ENCODE assay signal across 17 cellular contexts in the genomic region with DNA sequence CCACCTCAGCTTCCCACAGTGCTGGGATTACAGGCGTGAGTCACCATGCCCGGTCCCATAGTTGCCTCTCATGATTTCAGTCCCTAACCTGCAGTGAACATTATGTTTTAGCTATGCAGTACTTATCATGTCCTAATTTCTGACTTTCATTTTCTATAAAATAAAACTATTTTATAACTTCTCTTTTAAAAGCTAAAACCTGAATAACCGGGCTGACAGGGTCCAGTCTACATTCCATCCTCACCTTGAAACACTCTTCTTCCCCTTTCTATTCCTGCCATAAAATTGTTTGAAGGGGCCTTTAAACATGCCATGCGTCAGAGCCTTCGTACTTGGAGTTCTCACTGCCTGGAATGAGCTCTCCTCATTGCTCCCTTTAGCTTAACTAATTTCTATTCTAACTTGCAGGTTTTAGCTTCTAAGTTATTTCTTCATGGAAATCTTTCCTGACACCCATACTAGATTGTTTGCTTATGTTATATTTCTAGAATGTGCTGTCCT.
DNase-seq lines count a peak whose midpoint lies in the region; ATAC-seq and TF ChIP-seq lines count a peak whose summit lies in the region.
"Had no signal": no experiment of that assay in that cellular context is flagged by ENCODE, and none has a peak within 500 bp of the region (broad histone marks: within the 10 kb centered on the region; RNA-seq: fewer than 3 reads in every experiment).

No MANE protein-coding gene starts in this region.

- H4K91ac ChIP-seq in H9 (ENCODE audit: insufficient read length, low read depth, low read length): no peak overlapping the region

- in situ Hi-C loops in transverse colon (cut with MboI; ENCODE audit: low pct_ligation_motif_present in 1 of 4, low pct_unique_long_range_greater_than_20kb in 1 of 4, low sequenced_read_pairs in 3 of 4): no loop called here

- no peak overlapping the region for H3K18ac ChIP-seq in H9 (ENCODE audit: insufficient read length, low read depth, low read length)

- H3K27ac ChIP-seq in H9 (ENCODE audit: insufficient read length, low read depth, low read length) (no peak overlapping the region), hepatocyte (peak overlapping the region; percentile 62), transverse colon (peak overlapping the region in 3 of 4 donors; percentile 36 to 74 (median 71))
- H3K27ac ChIP-seq: BLaER1 had no signal

- H3K9me3 ChIP-seq in H9 (ENCODE audit: control insufficient read depth, low read depth, low read length) (no peaks in the 10 kb centered on the region), hepatocyte (ENCODE audit: low read depth) (no peaks in the 10 kb centered on the region), mucosa of descending colon (no peaks in the 10 kb centered on the region), transverse colon (no peaks in the 10 kb centered on the region)
- H3K9me3 ChIP-seq: BLaER1 had no signal

- H3K36me3 ChIP-seq in hepatocyte (replicated peaks; ENCODE audit: insufficient read depth, low read depth): no peaks in the 10 kb centered on the region
- H3K36me3 ChIP-seq in mucosa of descending colon (ENCODE audit: low read depth): no peaks in the 10 kb centered on the region
- H3K36me3 ChIP-seq in transverse colon: no peaks in the 10 kb centered on the region
- H3K36me3 ChIP-seq: BLaER1 had no signal

- H2BK20ac ChIP-seq in H9 (ENCODE audit: low read depth, low read length, poor library complexity, severe bottlenecking): no peak overlapping the region

- H4K20me1 ChIP-seq in H9 (ENCODE audit: control insufficient read depth, insufficient read depth, insufficient read length) (no peaks in the 10 kb centered on the region), hepatocyte (ENCODE audit: insufficient read depth, poor library complexity, severe bottlenecking) (no peaks in the 10 kb centered on the region)
- H4K20me1 ChIP-seq: BLaER1 had no signal

- no peak overlapping the region for H3K14ac ChIP-seq in H9 (ENCODE audit: insufficient read depth, low read length)

- no peaks in the 10 kb centered on the region for H3K9me2 ChIP-seq in hepatocyte (replicated peaks; ENCODE audit: insufficient read depth)

- 0 out of 7 replicates have a peak overlapping the region, but pooled peaks of 1 of the 3 experiments have one; percentile 50 for H3K27ac Mint-ChIP-seq in H9
- H3K27ac Mint-ChIP-seq: CD4-positive, alpha-beta memory T cell; GM23338; HFFc6 had no signal

- no peak for TF ChIP-seq POLR2A in transverse colon (IDR thresholded peaks at IDR 0.05)

- H2BK12ac ChIP-seq in H9 (ENCODE audit: insufficient read length, low read depth, low read length): no peak overlapping the region

- H3K4me3 Mint-ChIP-seq in H9: no peak overlapping the region
- H3K4me3 Mint-ChIP-seq: CD14-positive monocyte, GM23338, HFFc6 had no signal

- H3K36me3 Mint-ChIP-seq in H9 (ENCODE audit: insufficient read depth in 1 of 3, low read depth in 3 of 3): no peaks in the 10 kb centered on the region
- H3K36me3 Mint-ChIP-seq: CD14-positive monocyte; CD4-positive, alpha-beta memory T cell had no signal

- intact Hi-C loops in mucosa of descending colon (cut with DNase I, micrococcal nuclease) (no loop called here), transverse colon (cut with DNase I; ENCODE audit: low total_unique reads) (no loop called here)

- no peak overlapping the region for H4K5ac ChIP-seq in H9 (ENCODE audit: insufficient read length, low read depth, low read length)

- H3K27me3 ChIP-seq in H9 (ENCODE audit: insufficient read depth, low read length): no peaks in the 10 kb centered on the region
- no peaks in the 10 kb centered on the region for H3K27me3 ChIP-seq in hepatocyte
- no peaks in the 10 kb centered on the region for H3K27me3 ChIP-seq in transverse colon
- H3K27me3 ChIP-seq: BLaER1 had no signal

- no peak overlapping the region for H3K23ac ChIP-seq in H9 (ENCODE audit: insufficient read length, low read depth, low read length)

- no peaks in the 10 kb centered on the region for H3K27me3 Mint-ChIP-seq in H9 (ENCODE audit: low read depth)

- TF ChIP-seq EP300 in transverse colon (IDR thresholded peaks at IDR 0.05; ENCODE audit: low read depth): no peak

- peak; percentile 59 for ATAC-seq in mucosa of descending colon
- ATAC-seq: GM23338, HCT116 had no signal

- H3K79me2 ChIP-seq in H9 (ENCODE audit: insufficient read depth, low read length): no peaks in the 10 kb centered on the region
- H3K79me2 ChIP-seq in hepatocyte: no peaks in the 10 kb centered on the region

- DNase-seq in H9 (no peak), hepatocyte (ENCODE audit: low spot score) (peak; percentile 39), mucosa of descending colon (peak in 1 of 3 donors; percentile 35), transverse colon (peak; percentile 17), OCI-M2 (lab: John Stamatoyannopoulos, UW; ENCODE audit: unreplicated experiment) (no peak), RPMI8226 (no peak), ecto neural progenitor cell (ENCODE audit: low spot score) (no peak)
- DNase-seq: 8988T; CD4-positive, alpha-beta memory T cell; DMS153; DMS79; GDM1; HFFc6 had no signal

- H3K9me3 Mint-ChIP-seq in H9: no peaks in the 10 kb centered on the region
- H3K9me3 Mint-ChIP-seq: GM23338, HFFc6 had no signal

- H2AFZ ChIP-seq in H9 (ENCODE audit: low read length): no peak overlapping the region
- no peak overlapping the region for H2AFZ ChIP-seq in hepatocyte
- H2AFZ ChIP-seq: GM23338 had no signal

- no peak overlapping the region for H3K9ac ChIP-seq in H9 (ENCODE audit: extremely low read depth, insufficient read length, low read length)
- H3K9ac ChIP-seq: BLaER1 had no signal

- no peak overlapping the region for H2BK15ac ChIP-seq in H9 (ENCODE audit: low read depth, low read length)

- H3K56ac ChIP-seq in H9 (ENCODE audit: insufficient read length, low read depth, low read length): no peak overlapping the region

- H3K4me1 ChIP-seq in H9 (ENCODE audit: insufficient read depth, low read length) (no peaks in the 10 kb centered on the region), hepatocyte (ENCODE audit: insufficient read depth) (peaks cover 4% of the 10 kb centered on the region), mucosa of descending colon (ENCODE audit: low read depth) (peaks cover 13% of the 10 kb centered on the region), transverse colon (peaks cover 0 to 24% (median 6%) of the 10 kb centered on the region in 4 donors)
- H3K4me1 ChIP-seq: BLaER1 had no signal

- WGBS in H9 (ENCODE audit: extremely low coverage, insufficient read length, low lambda C conversion rate): no CpG with 5 or more reads among the region's 5 CpGs
- WGBS in hepatocyte (ENCODE audit: low lambda C conversion rate, missing lambda C conversion rate): 82% methylated on average over 5 of the region's 5 CpGs
- WGBS in transverse colon (ENCODE audit: low coverage in 1 of 2), 2 donors: 67 to 74% methylated on average over 3 to 5 of the region's 5 CpGs

- H3K4me2 ChIP-seq in H9 (ENCODE audit: insufficient read depth, insufficient read length, low read length) (no peak overlapping the region), hepatocyte (no peak overlapping the region)
- H3K4me2 ChIP-seq: BLaER1, GM23338 had no signal

- no peak for TF ChIP-seq CTCF in H9 (conservative IDR thresholded peaks at IDR 0.05)
- no peak for TF ChIP-seq CTCF in hepatocyte (IDR thresholded peaks at IDR 0.05; ENCODE audit: poor library complexity)
- TF ChIP-seq CTCF in mucosa of descending colon (IDR thresholded peaks at IDR 0.05): no peak
- TF ChIP-seq CTCF in transverse colon (IDR thresholded peaks at IDR 0.05): no peak

- H2AK5ac ChIP-seq in H9 (ENCODE audit: insufficient read length, low read length): no peak overlapping the region

- H2BK120ac ChIP-seq in H9 (ENCODE audit: low read depth, low read length, poor library complexity, severe bottlenecking): peak overlapping the region; percentile 77

- H4K8ac ChIP-seq in H9 (replicated peaks; ENCODE audit: insufficient read length, low read depth, low read length): no peak overlapping the region

- H3K4me1 Mint-ChIP-seq in H9: peaks cover 6 to 9% of the 10 kb centered on the region in 2 experiments

- no peak overlapping the region for H3T11ph ChIP-seq in H9 (ENCODE audit: low read length)

- H3K4me3 ChIP-seq in hepatocyte (no peak overlapping the region), mucosa of descending colon (no peak overlapping the region), transverse colon (no peak overlapping the region)
- H3K4me3 ChIP-seq: BLaER1, GM23338 had no signal

- no peak overlapping the region for H2BK5ac ChIP-seq in H9 (ENCODE audit: insufficient read length, low read length)

- H3K23me2 ChIP-seq in H9 (ENCODE audit: insufficient read length, low read depth, low read length, poor library complexity, severe bottlenecking): no peaks in the 10 kb centered on the region

- no peaks in the 10 kb centered on the region for H3K79me1 ChIP-seq in H9 (ENCODE audit: insufficient read depth, low read depth, low read length, poor library complexity, severe bottlenecking)

- H3K4ac ChIP-seq in H9 (ENCODE audit: low read depth, low read length): no peak overlapping the region

Comparison
In these comparisons a context has a peak if more than half of its experiments do, and no peak if none do; other contexts are left out.
1. DNase-seq: peak in hepatocyte (single experiment) and transverse colon (single experiment); none in H9 (single experiment), OCI-M2 (single experiment), RPMI8226 (single experiment) and ecto neural progenitor cell (single experiment).